In genomic region chrX:71955530-71956120, GRCh38 we compare ENCODE assay signal across 20 cellular contexts. TPM values are rescaled to one million over a fixed set of nuclear protein-coding genes. Genes with fewer than 3 reads are reported as not detected.
DNase-seq lines count a peak whose midpoint lies in the region; ATAC-seq, FAIRE-seq and TF ChIP-seq lines count a peak whose summit lies in the region.
"Had no signal": no experiment of that assay in that cellular context is flagged by ENCODE, and none has a peak within 500 bp of the region (broad histone marks: within the 10 kb centered on the region; RNA-seq: fewer than 3 reads in every experiment).

No MANE protein-coding gene starts in this region.

- H2AFZ ChIP-seq in H1 (ENCODE audit: low read length): no peak overlapping the region

- no peak for FAIRE-seq in H1 (lab: Jason Lieb, UNC)
- no peak for FAIRE-seq in D721Med (lab: Jason Lieb, UNC)
- FAIRE-seq: G401.6, GM12891, GM19239 had no signal

- no peak overlapping the region; the same call in 1 of the 2 replicates for H2BK20ac ChIP-seq in H1 (ENCODE audit: low read length)

- H3K23ac ChIP-seq in H1 (ENCODE audit: insufficient read length): no peak overlapping the region

- H3K4me1 ChIP-seq in left ventricle myocardium inferior (peaks cover 8% of the 10 kb centered on the region), H1 (replicated peaks in 1 of 4; ENCODE audit: control insufficient read depth in 3 of 4, insufficient read depth in 4 of 4, low read length in 3 of 4) (peaks cover 13 to 32% (median 28%) of the 10 kb centered on the region in 4 experiments), mesodermal cell (ENCODE audit: control insufficient read depth, insufficient read depth, low read length, poor library complexity, severe bottlenecking) (peaks cover 38% of the 10 kb centered on the region)
- H3K4me1 ChIP-seq: BE2C had no signal

- H4K8ac ChIP-seq in H1 (ENCODE audit: extremely low read depth, insufficient read depth, low read length): no peak overlapping the region

- peak; percentile 13 for DNase-seq in left ventricle myocardium inferior
- no peak for DNase-seq in Right ventricle myocardium superior
- no peak for DNase-seq in H1 (ENCODE audit: low read depth in 1 of 2, low spot score in 2 of 2)
- DNase-seq in sciatic nerve (ENCODE audit: low spot score): no peak
- no peak for DNase-seq in type B pancreatic cell (ENCODE audit: extremely low spot score, unreplicated experiment)
- DNase-seq in D721Med (ENCODE audit: insufficient read length, low spot score): no peak
- no peak for DNase-seq in occipital lobe (lab: John Stamatoyannopoulos, UW)
- DNase-seq: ACHN; BE2C; CD4-positive, alpha-beta memory T cell; DMS153; DMS79 treated with DMSO at 0.1 percent for 48 hours; EL had no signal

- no peak overlapping the region for H3K9ac ChIP-seq in H1 (replicated peaks in 1 of 4; ENCODE audit: extremely low read depth in 1 of 4, low read depth in 3 of 4, low read length in 3 of 4)

- TF ChIP-seq EP300 in H1 (IDR thresholded peaks at IDR 0.05; ENCODE audit: borderline replicate concordance in 1 of 2, low read depth in 2 of 2, low read length in 2 of 2): no peak

- H2BK15ac ChIP-seq in H1 (ENCODE audit: low read length): no peak overlapping the region

- H3K27ac ChIP-seq in left ventricle myocardium inferior (replicated peaks) (peak overlapping the region; percentile 42), H1 (ENCODE audit: low read depth, low read length) (no peak overlapping the region), mesodermal cell (ENCODE audit: low read depth, low read length, severe bottlenecking) (peak overlapping the region; percentile 10)
- H3K27ac ChIP-seq: C4-2B had no signal

- H3K14ac ChIP-seq in H1 (ENCODE audit: insufficient read length): no peak overlapping the region

- H2AK5ac ChIP-seq in H1 (ENCODE audit: low read depth, low read length): peak overlapping the region; percentile 82; the same call in 1 of the 2 replicates

- H3K56ac ChIP-seq in H1 (replicated peaks; ENCODE audit: insufficient read length, low read depth, low read length): no peak overlapping the region

- no peaks in the 10 kb centered on the region for H3K9me3 Mint-ChIP-seq in type B pancreatic cell
- H3K9me3 Mint-ChIP-seq: CD4-positive, alpha-beta memory T cell had no signal

- peaks cover 33% of the 10 kb centered on the region for H3K4me1 Mint-ChIP-seq in type B pancreatic cell (ENCODE audit: unreplicated experiment)
- H3K4me1 Mint-ChIP-seq: IgD-negative memory B cell had no signal

- H3K4ac ChIP-seq in H1 (replicated peaks; ENCODE audit: insufficient read length, low read depth, low read length): no peak overlapping the region

- no peaks in the 10 kb centered on the region for H3K36me3 Mint-ChIP-seq in type B pancreatic cell
- H3K36me3 Mint-ChIP-seq: CD4-positive, alpha-beta memory T cell; IgD-negative memory B cell had no signal

- peak overlapping the region; percentile 37 for H4K91ac ChIP-seq in H1 (replicated peaks; ENCODE audit: insufficient read length, low read length)

- no peaks in the 10 kb centered on the region for H3K79me1 ChIP-seq in H1 (ENCODE audit: low read depth, low read length)

- 0 out of 4 replicates have a peak overlapping the region, but pooled peaks of 1 of the 2 experiments have one; percentile 10 for H3K4me2 ChIP-seq in H1 (ENCODE audit: insufficient read depth in 1 of 2, low read depth in 2 of 2, low read length in 2 of 2)

- no peak overlapping the region for H4K5ac ChIP-seq in H1 (ENCODE audit: insufficient read length, low read depth, low read length)

- H3K27me3 Mint-ChIP-seq in type B pancreatic cell: no peaks in the 10 kb centered on the region
- H3K27me3 Mint-ChIP-seq: CD4-positive, alpha-beta memory T cell had no signal

- H3K36me3 ChIP-seq in left ventricle myocardium inferior: no peaks in the 10 kb centered on the region
- no peaks in the 10 kb centered on the region for H3K36me3 ChIP-seq in H1 (ENCODE audit: control insufficient read depth in 2 of 4, insufficient read depth in 4 of 4, low read length in 3 of 4)
- H3K36me3 ChIP-seq in mesodermal cell (ENCODE audit: control insufficient read depth, insufficient read depth, low read length): peaks cover 5% of the 10 kb centered on the region
- H3K36me3 ChIP-seq: BE2C had no signal

- CTCF ChIA-PET in H1 (lab: Charles Lee; ENCODE audit: partially characterized antibody): interaction anchor here (0.7 to 2.4 kb wide), 8 partner anchors 17 to 46 kb away, joined by 3 to 10 read pairs (median 4); partner anchors contain the start of gene NHSL2

- TF ChIP-seq POLR2A in H1 (IDR thresholded peaks at IDR 0.05; ENCODE audit: control extremely low read depth in 1 of 2, low read depth in 2 of 2, low read length in 2 of 2): no peak

- H4K20me1 ChIP-seq in H1 (replicated peaks in 1 of 2; ENCODE audit: control insufficient read depth in 1 of 2, insufficient read depth in 2 of 2, low read length in 2 of 2): no peaks in the 10 kb centered on the region

- H3K4me3 ChIP-seq in left ventricle myocardium inferior (no peak overlapping the region), H1 (ENCODE audit: extremely low read depth in 1 of 4, insufficient read depth in 2 of 4, low read depth in 3 of 4, low read length in 4 of 4) (no peak overlapping the region), mesodermal cell (ENCODE audit: extremely low read depth, insufficient read depth, low read length, poor library complexity, severe bottlenecking) (no peak overlapping the region)

- H3K18ac ChIP-seq in H1 (ENCODE audit: extremely low read depth, low read length): no peak overlapping the region

- ATAC-seq in Right ventricle myocardium superior (ENCODE audit: poor library complexity): no peak
- ATAC-seq in sciatic nerve: peak; percentile 60

- no peak overlapping the region for H3K4me3 Mint-ChIP-seq in type B pancreatic cell
- H3K4me3 Mint-ChIP-seq: CD4-positive, alpha-beta memory T cell; IgD-negative memory B cell had no signal

- H3K9me3 ChIP-seq in left ventricle myocardium inferior (replicated peaks) (peaks cover 2% of the 10 kb centered on the region), H1 (ENCODE audit: insufficient read depth in 2 of 2, low read depth in 1 of 2, low read length in 1 of 2) (no peaks in the 10 kb centered on the region), mesodermal cell (ENCODE audit: control insufficient read depth, low read length) (no peaks in the 10 kb centered on the region)
- H3K9me3 ChIP-seq: BE2C had no signal

- H3K27me3 ChIP-seq in left ventricle myocardium inferior (ENCODE audit: low read depth) (no peaks in the 10 kb centered on the region), H1 (replicated peaks in 1 of 4; ENCODE audit: control insufficient read depth in 3 of 4, extremely low read depth in 1 of 4, insufficient read depth in 3 of 4, low read length in 3 of 4) (no peaks in the 10 kb centered on the region)
- H3K27me3 ChIP-seq: BE2C had no signal

- POLR2A ChIA-PET in H1 (lab: Charles Lee; ENCODE audit: partially characterized antibody): interaction anchor here (1.8 to 2.9 kb wide), 4 partner anchors 9 to 48 kb away, joined by 4 to 16 read pairs (median 7); partner anchors contain the start of gene NHSL2

- H3K79me2 ChIP-seq in H1 (ENCODE audit: control insufficient read depth in 1 of 2, insufficient read depth in 2 of 2, low read length in 2 of 2): peaks cover 0 to 22% of the 10 kb centered on the region in 2 experiments; a peak in 2 of 4 replicates

- WGBS in H1 (ENCODE audit: extremely low coverage in 1 of 2, insufficient coverage in 1 of 2, insufficient read length in 1 of 2, insufficient replicate concordance in 2 of 2, low coverage in 1 of 2, low lambda C conversion rate in 2 of 2, missing lambda C conversion rate in 1 of 2), 2 experiments: 92% methylated on average over 4 of the region's 7 CpGs; no CpG with 5 or more reads in 1 of the 2 experiments
- 83 to 91% methylated on average over 3 to 4 of the region's 7 CpGs for WGBS in mesodermal cell (ENCODE audit: insufficient coverage in 2 of 2), 2 experiments

- H3K27ac Mint-ChIP-seq in type B pancreatic cell: no peak overlapping the region

- no peak overlapping the region for H2BK120ac ChIP-seq in H1 (replicated peaks; ENCODE audit: low read depth, low read length)

- TF ChIP-seq CTCF in left ventricle myocardium inferior (IDR thresholded peaks at IDR 0.05; ENCODE audit: borderline replicate concordance) (no peak), H1 (IDR thresholded peaks at IDR 0.05; ENCODE audit: control extremely low read depth in 1 of 3, insufficient read depth in 1 of 3, low read depth in 1 of 3, low read length in 3 of 3) (no peak), type B pancreatic cell (conservative IDR thresholded peaks at IDR 0.05) (no peak), D721Med (IDR thresholded peaks at IDR 0.05; ENCODE audit: insufficient read depth, missing control alignments) (no peak)

- no peak for TF ChIP-seq RAD21 in H1 (IDR thresholded peaks at IDR 0.05 in 1 of 2, conservative IDR thresholded peaks at IDR 0.05 in 1 of 2; ENCODE audit: low read depth in 2 of 2, low read length in 2 of 2)

- H3K23me2 ChIP-seq in H1 (ENCODE audit: low read depth, low read length): no peaks in the 10 kb centered on the region

- 0 out of 2 replicates have a peak overlapping the region, but pooled peaks have one; percentile 75 for H2BK12ac ChIP-seq in H1 (ENCODE audit: low read depth, low read length)

- peak overlapping the region; percentile 71; the same call in 1 of the 2 replicates for H2BK5ac ChIP-seq in H1 (ENCODE audit: low read depth, low read length)

- intact Hi-C loops in left ventricle myocardium inferior (cut with micrococcal nuclease): no loop called here
- intact Hi-C loops in Right ventricle myocardium superior (cut with DNase I): no loop called here
- intact Hi-C loops in sciatic nerve (cut with DNase I): no loop called here

TF ChIP-seq in H1, 55 proteins besides CTCF, POLR2A, EP300 and RAD21 (continues in another document):
- TF ChIP-seq BRCA1 (IDR thresholded peaks at IDR 0.05; ENCODE audit: low read depth, low read length) (no peak), MAX (IDR thresholded peaks at IDR 0.05) (no peak)

RNA-seq across cellular contexts. Expression of gene NHSL2, which starts 45.0 kb away (rescaled TPM):
- total RNA-seq in left ventricle myocardium inferior (3.8 TPM), Right ventricle myocardium superior (4.7 TPM), sciatic nerve (38.0 TPM), type B pancreatic cell (ENCODE audit: low replicate concordance) (2.2 and 11.3 TPM in 2 replicates), occipital lobe (0.78 TPM)
- total RNA-seq in H1 (2021; fragmentation: NEBNext Ultra II Directional; extraction: Animal tissue kit (Norgen Biotek cat#: 25700)): 6.8 and 7.2 TPM in 2 replicates
- polyA plus RNA-seq in H1 (2011; rRNA removed): 3.7 and 4.0 TPM in 2 replicates
- polyA plus RNA-seq in H1 (2011; cell fraction: cytosol; rRNA removed): 2.6 TPM
- polyA plus RNA-seq in H1 (2011; cell fraction: nucleus; rRNA removed): 8.2 TPM
- 2.7 to 3.6 TPM (median 3.0 TPM) in 4 replicates for polyA plus RNA-seq in H1 (2012, experiment 1 of 2)
- polyA plus RNA-seq in H1 (2012, experiment 2 of 2): 0.49 TPM
- 3.6 TPM for polyA plus RNA-seq in H1 (2013, experiment 1 of 2)
- 3.1 TPM for polyA plus RNA-seq in H1 (2013, experiment 2 of 2)
- 14.8 and 15.6 TPM in 2 replicates for polyA minus RNA-seq in H1 (2011; rRNA and poly(A)+ RNA removed)
- polyA minus RNA-seq in H1 (2011; cell fraction: cytosol; rRNA and poly(A)+ RNA removed): 5.2 TPM
- polyA minus RNA-seq in H1 (2011; cell fraction: nucleus; rRNA and poly(A)+ RNA removed): 16.6 TPM
- 13.7 TPM for polyA plus RNA-seq in mesodermal cell (2013, experiment 1 of 2)
- polyA plus RNA-seq in mesodermal cell (2013, experiment 2 of 2): 10.5 TPM
- total RNA-seq: A172 had no signal
